In genomic region chr2:74178211-74179062, GRCh38 we compare ENCODE assay signal across 1 cellular context.
TF ChIP-seq lines count a peak whose summit lies in the region.

MOB1A (minus strand) TSS chr2:74178879; CDS start chr2:74178674, 205 bp downstream.

TF ChIP-seq in K562, 482 proteins besides CTCF, POLR2A, EP300 and RAD21 (continued from another document and continues in another):
- TF ChIP-seq CXXC5 (CRISPR knock-in tag; IDR thresholded peaks at IDR 0.05), result peak; percentile 75
- TF ChIP-seq HDAC8 (tag; IDR thresholded peaks at IDR 0.05), result no peak
- peak; percentile 59; the same call in 1 of the 2 replicates for TF ChIP-seq MYC (IDR thresholded peaks at IDR 0.05; ENCODE audit: low read depth, low read length)
- no peak for TF ChIP-seq MYC (CRISPR knock-in tag; IDR thresholded peaks at IDR 0.05; ENCODE audit: borderline replicate concordance, low read depth)
- TF ChIP-seq PHF20 (IDR thresholded peaks at IDR 0.05; ENCODE audit: partially characterized antibody), result peak; percentile 72
- TF ChIP-seq ZHX1 (conservative IDR thresholded peaks at IDR 0.05; ENCODE audit: low read length), result 0 out of 2 replicates have a peak, but pooled peaks have one; percentile 13
- no peak for TF ChIP-seq ZNF398 (CRISPR knock-in tag; IDR thresholded peaks at IDR 0.05)
- 0 out of 4 replicates have a peak, but pooled peaks of 1 of the 2 experiments have one; percentile 16 for TF ChIP-seq BCLAF1 (IDR thresholded peaks at IDR 0.05; ENCODE audit: borderline replicate concordance in 1 of 2, control insufficient read depth in 1 of 2, low read depth in 2 of 2, low read length in 1 of 2)
- TF ChIP-seq ZBTB2 (IDR thresholded peaks at IDR 0.05), result no peak
- TF ChIP-seq ZSCAN29 (IDR thresholded peaks at IDR 0.05), result peak; percentile 57; the same call in 1 of the 2 replicates
- no peak for TF ChIP-seq ZNF395 (CRISPR knock-in tag; IDR thresholded peaks at IDR 0.05)
- TF ChIP-seq SP2 (IDR thresholded peaks at IDR 0.05; ENCODE audit: extremely low read depth, low read depth, low read length, poor library complexity, severe bottlenecking), result no peak
- TF ChIP-seq STAT6 (CRISPR knock-in tag; IDR thresholded peaks at IDR 0.05), result no peak
- no peak for TF ChIP-seq ZNF583 (CRISPR knock-in tag; IDR thresholded peaks at IDR 0.05)
- no peak; the same call in 1 of the 2 replicates for TF ChIP-seq ZNF511 (CRISPR knock-in tag; IDR thresholded peaks at IDR 0.05)
- peak; percentile 74 for TF ChIP-seq CCNT2 (IDR thresholded peaks at IDR 0.05; ENCODE audit: borderline replicate concordance, extremely low read depth, insufficient read length, low read depth, low read length)
- peak; percentile 79 for TF ChIP-seq HMGN3 (IDR thresholded peaks at IDR 0.05; ENCODE audit: borderline replicate concordance, extremely low read depth, insufficient read length, low read depth, low read length)
- TF ChIP-seq RBFOX2 (IDR thresholded peaks at IDR 0.05; ENCODE audit: low read depth, low read length), result peak; percentile 100
- TF ChIP-seq SREBF2 (CRISPR knock-in tag; IDR thresholded peaks at IDR 0.05), result no peak
- TF ChIP-seq ZNF408 (CRISPR knock-in tag; IDR thresholded peaks at IDR 0.05; ENCODE audit: low read depth), result no peak
- TF ChIP-seq TAF15 (IDR thresholded peaks at IDR 0.05; ENCODE audit: low read depth, low read length), result no peak
- no peak for TF ChIP-seq NR4A1 (CRISPR knock-in tag; IDR thresholded peaks at IDR 0.05)
- no peak for TF ChIP-seq NR4A1 (tag; IDR thresholded peaks at IDR 0.05)
- TF ChIP-seq ZBTB9 (CRISPR knock-in tag; IDR thresholded peaks at IDR 0.05), result 0 out of 2 replicates have a peak, but pooled peaks have one; percentile 54
- peak; percentile 49; the same call in 1 of the 2 replicates for TF ChIP-seq ETS1 (conservative IDR thresholded peaks at IDR 0.05; ENCODE audit: control insufficient read depth, low read depth, low read length)
- no peak for TF ChIP-seq TAL1 (IDR thresholded peaks at IDR 0.05)
- TF ChIP-seq MITF (IDR thresholded peaks at IDR 0.05), result no peak
- peak in 1 of 3 experiments; percentile 75 for TF ChIP-seq YY1 (IDR thresholded peaks at IDR 0.05; ENCODE audit: borderline replicate concordance in 1 of 3, control insufficient read depth in 1 of 3, extremely low read depth in 1 of 3, insufficient read depth in 3 of 3, insufficient read length in 1 of 3, insufficient replicate concordance in 2 of 3, low read depth in 1 of 3, low read length in 2 of 3)
- no peak for TF ChIP-seq SNRNP70 (optimal IDR thresholded peaks at IDR 0.05; ENCODE audit: low read depth, low read length)
- no peak for TF ChIP-seq GABPB1 (CRISPR knock-in tag; IDR thresholded peaks at IDR 0.05)
- TF ChIP-seq ZNF444 (CRISPR knock-in tag; IDR thresholded peaks at IDR 0.05), result no peak
- peak; percentile 95 for TF ChIP-seq EGR1 (conservative IDR thresholded peaks at IDR 0.05)
- TF ChIP-seq SRF (CRISPR knock-in tag; IDR thresholded peaks at IDR 0.05), result peak in 1 of 2 experiments; percentile 59; a peak in 2 of 4 replicates
- TF ChIP-seq HDAC1 (IDR thresholded peaks at IDR 0.05), result peak in 1 of 2 experiments; percentile 58; a peak in 2 of 4 replicates
- TF ChIP-seq KHSRP (IDR thresholded peaks at IDR 0.05), result no peak
- TF ChIP-seq SNAPC5 (CRISPR knock-in tag; IDR thresholded peaks at IDR 0.05), result no peak
- no peak for TF ChIP-seq MTA1 (IDR thresholded peaks at IDR 0.05; ENCODE audit: borderline replicate concordance)
